8 cellular contexts compared by ENCODE assay signal in genomic region chr7:55887786-55888185, GRCh38. TPM values are rescaled to one million over a fixed set of nuclear protein-coding genes. Genes with fewer than 3 reads are reported as not detected.
DNase-seq lines count a peak whose midpoint lies in the region; ATAC-seq and TF ChIP-seq lines count a peak whose summit lies in the region.

No MANE protein-coding gene starts in this region.

- no peak overlapping the region for H3K18ac ChIP-seq in mesenchymal stem cell (ENCODE audit: low read depth in 1 of 2, low read length in 2 of 2)

- H4K91ac ChIP-seq in mesenchymal stem cell (ENCODE audit: low read length): no peak overlapping the region

- H3K4me2 ChIP-seq in mesenchymal stem cell (ENCODE audit: low read length, poor library complexity, severe bottlenecking): peak overlapping the region; percentile 61

- DNase-seq in NCI-H345 treated with DMSO at 0.1 percent for 48 hours (lab: John Stamatoyannopoulos, UW; ENCODE audit: unreplicated experiment) (peak; percentile 21), NCI-H345 (lab: John Stamatoyannopoulos, UW) (no peak), NCI-H2029 (lab: John Stamatoyannopoulos, UW) (peak; percentile 9), breast epithelium (ENCODE audit: low spot score in 2 of 2) (no peak), mesenchymal stem cell (peak; percentile 12), vagina (ENCODE audit: extremely low spot score in 2 of 2) (no peak), 8988T (no peak)

- H3K36me3 ChIP-seq in breast epithelium (no peaks in the 10 kb centered on the region), mesenchymal stem cell (ENCODE audit: control insufficient read depth in 1 of 2, insufficient read depth in 2 of 2, low read depth in 1 of 2, low read length in 2 of 2) (no peaks in the 10 kb centered on the region), vagina (no peaks in the 10 kb centered on the region)

- H2AK5ac ChIP-seq in mesenchymal stem cell (ENCODE audit: low read length, severe bottlenecking): no peak overlapping the region

- intact Hi-C loops in breast epithelium (cut with DNase I; ENCODE audit: low total_unique reads) (no loop called here), vagina (cut with DNase I) (loop anchor here (5.0 kb wide), 1 partner anchor 75 kb away; the partner anchor contains the start of gene NIPSNAP2)

- ATAC-seq in GM21367 (IDR thresholded peaks at IDR 0.05; ENCODE audit: unreplicated experiment): no peak

- H3K14ac ChIP-seq in mesenchymal stem cell (ENCODE audit: low read length in 2 of 2): no peak overlapping the region

- no CpG with 5 or more reads among the region's 45 CpGs for WGBS in mesenchymal stem cell

- no peak overlapping the region for H3K23ac ChIP-seq in mesenchymal stem cell (ENCODE audit: low read length in 2 of 2)

- TF ChIP-seq CTCF in breast epithelium (IDR thresholded peaks at IDR 0.05) (no peak), vagina (IDR thresholded peaks at IDR 0.05) (no peak)

- no peak overlapping the region for H2BK5ac ChIP-seq in mesenchymal stem cell (ENCODE audit: low read depth, low read length, poor library complexity, severe bottlenecking)

- TF ChIP-seq POLR2A in breast epithelium (IDR thresholded peaks at IDR 0.05): no peak
- no peak for TF ChIP-seq POLR2A in vagina (IDR thresholded peaks at IDR 0.05)

- no peak overlapping the region for H2BK120ac ChIP-seq in mesenchymal stem cell (ENCODE audit: low read depth, low read length)

- H3K9me3 ChIP-seq in breast epithelium: no peaks in the 10 kb centered on the region
- H3K9me3 ChIP-seq in mesenchymal stem cell (ENCODE audit: control insufficient read depth, low read length): no peaks in the 10 kb centered on the region
- no peaks in the 10 kb centered on the region for H3K9me3 ChIP-seq in vagina

- H4K8ac ChIP-seq in mesenchymal stem cell (ENCODE audit: low read length): no peak overlapping the region

- no peak overlapping the region for H2BK12ac ChIP-seq in mesenchymal stem cell (ENCODE audit: low read length in 2 of 2)

- no peak overlapping the region for H2AFZ ChIP-seq in mesenchymal stem cell (ENCODE audit: low read depth, low read length)

- H3K4me1 ChIP-seq in breast epithelium (no peaks in the 10 kb centered on the region), mesenchymal stem cell (ENCODE audit: control insufficient read depth, insufficient read depth, low read depth, low read length) (peaks cover 6% of the 10 kb centered on the region), vagina (peaks cover 7% of the 10 kb centered on the region)

- peak overlapping the region; percentile 85 for H3K9ac ChIP-seq in mesenchymal stem cell (ENCODE audit: low read length)

- no peak overlapping the region for H2BK15ac ChIP-seq in mesenchymal stem cell (ENCODE audit: low read depth, poor library complexity, severe bottlenecking)

- H3K27me3 ChIP-seq in breast epithelium (no peaks in the 10 kb centered on the region), mesenchymal stem cell (ENCODE audit: control insufficient read depth in 1 of 2, insufficient read depth in 1 of 2, low read length in 2 of 2) (no peaks in the 10 kb centered on the region), vagina (no peaks in the 10 kb centered on the region)

- H3K4ac ChIP-seq in mesenchymal stem cell (ENCODE audit: low read depth in 1 of 2, low read length in 2 of 2): no peak overlapping the region

- peaks cover 8% of the 10 kb centered on the region for H3K79me1 ChIP-seq in mesenchymal stem cell (replicated peaks; ENCODE audit: low read length, poor library complexity, severe bottlenecking)

- peak overlapping the region; percentile 68 to 76 for H3K27ac ChIP-seq in breast epithelium
- H3K27ac ChIP-seq in mesenchymal stem cell (ENCODE audit: low read length, poor library complexity, severe bottlenecking): peak overlapping the region; percentile 43
- peak overlapping the region; percentile 36 for H3K27ac ChIP-seq in vagina

- H3K4me3 ChIP-seq in breast epithelium (peak overlapping the region; percentile 54 to 82 (median 75)), mesenchymal stem cell (ENCODE audit: insufficient read depth in 1 of 2, low read depth in 1 of 2, low read length in 2 of 2) (peak overlapping the region; percentile 57 to 82), vagina (peak overlapping the region; percentile 39 to 60)

RNA-seq across cellular contexts. Expression of gene ZNF713, which starts 0.5 kb away (rescaled TPM):
- 1 to 10 TPM; 2.6 to 5.8 (median 4.2) TPM for total RNA-seq in breast epithelium
- 1.5 TPM for polyA plus RNA-seq in mesenchymal stem cell (2013, experiment 1 of 2)
- 1.4 TPM for polyA plus RNA-seq in mesenchymal stem cell (2013, experiment 2 of 2)
- total RNA-seq in vagina: 2.2 TPM

RNA-seq across cellular contexts. Expression of gene SEPTIN14, which starts 25.2 kb away (rescaled TPM):
- total RNA-seq in breast epithelium (not detected), vagina (not detected)
- polyA plus RNA-seq in mesenchymal stem cell (2013, experiment 1 of 2): not detected
- polyA plus RNA-seq in mesenchymal stem cell (2013, experiment 2 of 2): 0.01 TPM

Comparison
In these comparisons a context has a peak if more than half of its experiments do, and no peak if none do; other contexts are left out.
1. DNase-seq: peak in NCI-H345 treated with DMSO at 0.1 percent for 48 hours (single experiment), NCI-H2029 (single experiment) and mesenchymal stem cell (single experiment); none in NCI-H345 (single experiment), breast epithelium (0 of 2), vagina (0 of 2) and 8988T (single experiment).
2. Peak in every context shown above with its lines, with median percentiles within 50 percentile points of each other: H3K27ac ChIP-seq and H3K4me3 ChIP-seq.